ENCODE assay signal across 1 cellular context in the genomic region with DNA sequence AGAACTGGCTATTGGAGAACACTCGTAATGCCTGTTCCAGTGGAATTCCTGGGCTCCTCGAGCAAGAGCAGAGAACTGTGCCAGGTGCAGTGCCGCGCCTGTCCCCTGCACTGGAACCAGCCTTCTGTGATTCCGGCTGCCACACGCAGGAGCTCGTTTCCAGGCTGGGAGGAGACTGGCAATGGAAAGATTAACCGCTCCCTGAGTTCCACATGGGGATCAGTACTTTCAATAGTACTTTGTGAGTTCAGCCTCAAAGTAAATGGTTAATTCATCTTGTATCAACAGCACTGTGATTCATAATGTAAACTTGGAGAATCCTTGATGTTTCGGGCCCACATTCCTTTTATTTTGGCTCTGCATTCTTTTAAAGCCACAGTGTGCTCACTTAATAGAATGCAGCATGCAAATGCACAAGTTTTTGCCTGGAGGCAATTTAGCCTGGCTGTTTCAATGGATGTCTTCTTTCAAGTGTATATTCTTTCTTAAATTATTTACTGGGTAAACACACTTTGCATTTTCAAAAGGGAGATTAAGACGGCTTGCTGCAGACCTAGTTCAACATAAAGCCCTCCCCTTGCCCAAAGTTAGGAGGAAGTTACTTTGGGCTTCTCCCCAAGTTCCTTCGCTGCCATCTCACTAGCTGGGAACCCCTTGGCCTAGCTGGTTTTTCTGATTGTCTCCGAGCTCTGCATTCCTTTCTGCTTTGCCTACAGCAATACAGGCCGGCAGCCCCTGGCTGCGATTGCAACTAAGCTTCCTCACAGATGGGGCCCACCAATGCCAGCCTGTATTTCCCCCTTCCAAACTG.
TF ChIP-seq lines count a peak whose summit lies in the region.

No MANE protein-coding gene starts in this region.

TF ChIP-seq in HepG2, 621 proteins besides CTCF, POLR2A, EP300 and RAD21 (continued from another document and continues in another):
- TF ChIP-seq, protein P1, sequence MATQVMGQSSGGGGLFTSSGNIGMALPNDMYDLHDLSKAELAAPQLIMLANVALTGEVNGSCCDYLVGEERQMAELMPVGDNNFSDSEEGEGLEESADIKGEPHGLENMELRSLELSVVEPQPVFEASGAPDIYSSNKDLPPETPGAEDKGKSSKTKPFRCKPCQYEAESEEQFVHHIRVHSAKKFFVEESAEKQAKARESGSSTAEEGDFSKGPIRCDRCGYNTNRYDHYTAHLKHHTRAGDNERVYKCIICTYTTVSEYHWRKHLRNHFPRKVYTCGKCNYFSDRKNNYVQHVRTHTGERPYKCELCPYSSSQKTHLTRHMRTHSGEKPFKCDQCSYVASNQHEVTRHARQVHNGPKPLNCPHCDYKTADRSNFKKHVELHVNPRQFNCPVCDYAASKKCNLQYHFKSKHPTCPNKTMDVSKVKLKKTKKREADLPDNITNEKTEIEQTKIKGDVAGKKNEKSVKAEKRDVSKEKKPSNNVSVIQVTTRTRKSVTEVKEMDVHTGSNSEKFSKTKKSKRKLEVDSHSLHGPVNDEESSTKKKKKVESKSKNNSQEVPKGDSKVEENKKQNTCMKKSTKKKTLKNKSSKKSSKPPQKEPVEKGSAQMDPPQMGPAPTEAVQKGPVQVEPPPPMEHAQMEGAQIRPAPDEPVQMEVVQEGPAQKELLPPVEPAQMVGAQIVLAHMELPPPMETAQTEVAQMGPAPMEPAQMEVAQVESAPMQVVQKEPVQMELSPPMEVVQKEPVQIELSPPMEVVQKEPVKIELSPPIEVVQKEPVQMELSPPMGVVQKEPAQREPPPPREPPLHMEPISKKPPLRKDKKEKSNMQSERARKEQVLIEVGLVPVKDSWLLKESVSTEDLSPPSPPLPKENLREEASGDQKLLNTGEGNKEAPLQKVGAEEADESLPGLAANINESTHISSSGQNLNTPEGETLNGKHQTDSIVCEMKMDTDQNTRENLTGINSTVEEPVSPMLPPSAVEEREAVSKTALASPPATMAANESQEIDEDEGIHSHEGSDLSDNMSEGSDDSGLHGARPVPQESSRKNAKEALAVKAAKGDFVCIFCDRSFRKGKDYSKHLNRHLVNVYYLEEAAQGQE (IDR thresholded peaks at IDR 0.05; ENCODE audit: borderline replicate concordance in 1 of 2, low read depth in 1 of 2, low read length in 2 of 2): no peak
- TF ChIP-seq, protein P2, sequence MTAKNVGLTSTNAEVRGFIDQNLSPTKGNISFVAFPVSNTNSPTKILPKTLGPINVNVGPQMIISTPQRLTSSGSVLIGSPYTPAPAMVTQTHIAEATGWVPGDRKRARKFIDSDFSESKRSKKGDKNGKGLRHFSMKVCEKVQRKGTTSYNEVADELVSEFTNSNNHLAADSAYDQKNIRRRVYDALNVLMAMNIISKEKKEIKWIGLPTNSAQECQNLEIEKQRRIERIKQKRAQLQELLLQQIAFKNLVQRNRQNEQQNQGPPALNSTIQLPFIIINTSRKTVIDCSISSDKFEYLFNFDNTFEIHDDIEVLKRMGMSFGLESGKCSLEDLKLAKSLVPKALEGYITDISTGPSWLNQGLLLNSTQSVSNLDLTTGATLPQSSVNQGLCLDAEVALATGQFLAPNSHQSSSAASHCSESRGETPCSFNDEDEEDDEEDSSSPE (CRISPR knock-in tag; IDR thresholded peaks at IDR 0.05): no peak
- TF ChIP-seq, protein P3, sequence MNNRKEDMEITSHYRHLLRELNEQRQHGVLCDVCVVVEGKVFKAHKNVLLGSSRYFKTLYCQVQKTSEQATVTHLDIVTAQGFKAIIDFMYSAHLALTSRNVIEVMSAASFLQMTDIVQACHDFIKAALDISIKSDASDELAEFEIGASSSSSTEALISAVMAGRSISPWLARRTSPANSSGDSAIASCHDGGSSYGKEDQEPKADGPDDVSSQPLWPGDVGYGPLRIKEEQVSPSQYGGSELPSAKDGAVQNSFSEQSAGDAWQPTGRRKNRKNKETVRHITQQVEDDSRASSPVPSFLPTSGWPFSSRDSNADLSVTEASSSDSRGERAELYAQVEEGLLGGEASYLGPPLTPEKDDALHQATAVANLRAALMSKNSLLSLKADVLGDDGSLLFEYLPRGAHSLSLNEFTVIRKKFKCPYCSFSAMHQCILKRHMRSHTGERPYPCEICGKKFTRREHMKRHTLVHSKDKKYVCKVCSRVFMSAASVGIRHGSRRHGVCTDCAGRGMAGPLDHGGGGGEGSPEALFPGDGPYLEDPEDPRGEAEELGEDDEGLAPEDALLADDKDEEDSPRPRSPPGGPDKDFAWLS (CRISPR knock-in tag; IDR thresholded peaks at IDR 0.05; ENCODE audit: borderline replicate concordance): no peak
- TF ChIP-seq, protein P4, sequence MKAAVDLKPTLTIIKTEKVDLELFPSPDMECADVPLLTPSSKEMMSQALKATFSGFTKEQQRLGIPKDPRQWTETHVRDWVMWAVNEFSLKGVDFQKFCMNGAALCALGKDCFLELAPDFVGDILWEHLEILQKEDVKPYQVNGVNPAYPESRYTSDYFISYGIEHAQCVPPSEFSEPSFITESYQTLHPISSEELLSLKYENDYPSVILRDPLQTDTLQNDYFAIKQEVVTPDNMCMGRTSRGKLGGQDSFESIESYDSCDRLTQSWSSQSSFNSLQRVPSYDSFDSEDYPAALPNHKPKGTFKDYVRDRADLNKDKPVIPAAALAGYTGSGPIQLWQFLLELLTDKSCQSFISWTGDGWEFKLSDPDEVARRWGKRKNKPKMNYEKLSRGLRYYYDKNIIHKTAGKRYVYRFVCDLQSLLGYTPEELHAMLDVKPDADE (CRISPR knock-in tag; IDR thresholded peaks at IDR 0.05): no peak
- TF ChIP-seq, protein P5, sequence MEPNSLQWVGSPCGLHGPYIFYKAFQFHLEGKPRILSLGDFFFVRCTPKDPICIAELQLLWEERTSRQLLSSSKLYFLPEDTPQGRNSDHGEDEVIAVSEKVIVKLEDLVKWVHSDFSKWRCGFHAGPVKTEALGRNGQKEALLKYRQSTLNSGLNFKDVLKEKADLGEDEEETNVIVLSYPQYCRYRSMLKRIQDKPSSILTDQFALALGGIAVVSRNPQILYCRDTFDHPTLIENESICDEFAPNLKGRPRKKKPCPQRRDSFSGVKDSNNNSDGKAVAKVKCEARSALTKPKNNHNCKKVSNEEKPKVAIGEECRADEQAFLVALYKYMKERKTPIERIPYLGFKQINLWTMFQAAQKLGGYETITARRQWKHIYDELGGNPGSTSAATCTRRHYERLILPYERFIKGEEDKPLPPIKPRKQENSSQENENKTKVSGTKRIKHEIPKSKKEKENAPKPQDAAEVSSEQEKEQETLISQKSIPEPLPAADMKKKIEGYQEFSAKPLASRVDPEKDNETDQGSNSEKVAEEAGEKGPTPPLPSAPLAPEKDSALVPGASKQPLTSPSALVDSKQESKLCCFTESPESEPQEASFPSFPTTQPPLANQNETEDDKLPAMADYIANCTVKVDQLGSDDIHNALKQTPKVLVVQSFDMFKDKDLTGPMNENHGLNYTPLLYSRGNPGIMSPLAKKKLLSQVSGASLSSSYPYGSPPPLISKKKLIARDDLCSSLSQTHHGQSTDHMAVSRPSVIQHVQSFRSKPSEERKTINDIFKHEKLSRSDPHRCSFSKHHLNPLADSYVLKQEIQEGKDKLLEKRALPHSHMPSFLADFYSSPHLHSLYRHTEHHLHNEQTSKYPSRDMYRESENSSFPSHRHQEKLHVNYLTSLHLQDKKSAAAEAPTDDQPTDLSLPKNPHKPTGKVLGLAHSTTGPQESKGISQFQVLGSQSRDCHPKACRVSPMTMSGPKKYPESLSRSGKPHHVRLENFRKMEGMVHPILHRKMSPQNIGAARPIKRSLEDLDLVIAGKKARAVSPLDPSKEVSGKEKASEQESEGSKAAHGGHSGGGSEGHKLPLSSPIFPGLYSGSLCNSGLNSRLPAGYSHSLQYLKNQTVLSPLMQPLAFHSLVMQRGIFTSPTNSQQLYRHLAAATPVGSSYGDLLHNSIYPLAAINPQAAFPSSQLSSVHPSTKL (CRISPR knock-in tag; IDR thresholded peaks at IDR 0.05): peak; percentile 95
- TF ChIP-seq, protein P6, sequence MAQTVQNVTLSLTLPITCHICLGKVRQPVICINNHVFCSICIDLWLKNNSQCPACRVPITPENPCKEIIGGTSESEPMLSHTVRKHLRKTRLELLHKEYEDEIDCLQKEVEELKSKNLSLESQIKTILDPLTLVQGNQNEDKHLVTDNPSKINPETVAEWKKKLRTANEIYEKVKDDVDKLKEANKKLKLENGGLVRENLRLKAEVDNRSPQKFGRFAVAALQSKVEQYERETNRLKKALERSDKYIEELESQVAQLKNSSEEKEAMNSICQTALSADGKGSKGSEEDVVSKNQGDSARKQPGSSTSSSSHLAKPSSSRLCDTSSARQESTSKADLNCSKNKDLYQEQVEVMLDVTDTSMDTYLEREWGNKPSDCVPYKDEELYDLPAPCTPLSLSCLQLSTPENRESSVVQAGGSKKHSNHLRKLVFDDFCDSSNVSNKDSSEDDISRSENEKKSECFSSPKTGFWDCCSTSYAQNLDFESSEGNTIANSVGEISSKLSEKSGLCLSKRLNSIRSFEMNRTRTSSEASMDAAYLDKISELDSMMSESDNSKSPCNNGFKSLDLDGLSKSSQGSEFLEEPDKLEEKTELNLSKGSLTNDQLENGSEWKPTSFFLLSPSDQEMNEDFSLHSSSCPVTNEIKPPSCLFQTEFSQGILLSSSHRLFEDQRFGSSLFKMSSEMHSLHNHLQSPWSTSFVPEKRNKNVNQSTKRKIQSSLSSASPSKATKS (CRISPR knock-in tag; IDR thresholded peaks at IDR 0.05): no peak
- TF ChIP-seq ZNF12 (CRISPR knock-in tag; IDR thresholded peaks at IDR 0.05): peak; percentile 63; the same call in 1 of the 2 replicates
- TF ChIP-seq, protein P7, sequence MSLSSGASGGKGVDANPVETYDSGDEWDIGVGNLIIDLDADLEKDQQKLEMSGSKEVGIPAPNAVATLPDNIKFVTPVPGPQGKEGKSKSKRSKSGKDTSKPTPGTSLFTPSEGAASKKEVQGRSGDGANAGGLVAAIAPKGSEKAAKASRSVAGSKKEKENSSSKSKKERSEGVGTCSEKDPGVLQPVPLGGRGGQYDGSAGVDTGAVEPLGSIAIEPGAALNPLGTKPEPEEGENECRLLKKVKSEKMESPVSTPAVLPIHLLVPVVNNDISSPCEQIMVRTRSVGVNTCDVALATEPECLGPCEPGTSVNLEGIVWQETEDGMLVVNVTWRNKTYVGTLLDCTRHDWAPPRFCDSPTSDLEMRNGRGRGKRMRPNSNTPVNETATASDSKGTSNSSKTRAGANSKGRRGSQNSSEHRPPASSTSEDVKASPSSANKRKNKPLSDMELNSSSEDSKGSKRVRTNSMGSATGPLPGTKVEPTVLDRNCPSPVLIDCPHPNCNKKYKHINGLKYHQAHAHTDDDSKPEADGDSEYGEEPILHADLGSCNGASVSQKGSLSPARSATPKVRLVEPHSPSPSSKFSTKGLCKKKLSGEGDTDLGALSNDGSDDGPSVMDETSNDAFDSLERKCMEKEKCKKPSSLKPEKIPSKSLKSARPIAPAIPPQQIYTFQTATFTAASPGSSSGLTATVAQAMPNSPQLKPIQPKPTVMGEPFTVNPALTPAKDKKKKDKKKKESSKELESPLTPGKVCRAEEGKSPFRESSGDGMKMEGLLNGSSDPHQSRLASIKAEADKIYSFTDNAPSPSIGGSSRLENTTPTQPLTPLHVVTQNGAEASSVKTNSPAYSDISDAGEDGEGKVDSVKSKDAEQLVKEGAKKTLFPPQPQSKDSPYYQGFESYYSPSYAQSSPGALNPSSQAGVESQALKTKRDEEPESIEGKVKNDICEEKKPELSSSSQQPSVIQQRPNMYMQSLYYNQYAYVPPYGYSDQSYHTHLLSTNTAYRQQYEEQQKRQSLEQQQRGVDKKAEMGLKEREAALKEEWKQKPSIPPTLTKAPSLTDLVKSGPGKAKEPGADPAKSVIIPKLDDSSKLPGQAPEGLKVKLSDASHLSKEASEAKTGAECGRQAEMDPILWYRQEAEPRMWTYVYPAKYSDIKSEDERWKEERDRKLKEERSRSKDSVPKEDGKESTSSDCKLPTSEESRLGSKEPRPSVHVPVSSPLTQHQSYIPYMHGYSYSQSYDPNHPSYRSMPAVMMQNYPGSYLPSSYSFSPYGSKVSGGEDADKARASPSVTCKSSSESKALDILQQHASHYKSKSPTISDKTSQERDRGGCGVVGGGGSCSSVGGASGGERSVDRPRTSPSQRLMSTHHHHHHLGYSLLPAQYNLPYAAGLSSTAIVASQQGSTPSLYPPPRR (CRISPR knock-in tag; IDR thresholded peaks at IDR 0.05; ENCODE audit: borderline replicate concordance): peak; percentile 95
- TF ChIP-seq ARID2 (CRISPR knock-in tag; IDR thresholded peaks at IDR 0.05; ENCODE audit: borderline replicate concordance): no peak
- no peak for TF ChIP-seq KAT2B (IDR thresholded peaks at IDR 0.05; ENCODE audit: borderline replicate concordance, low read depth, low read length)
- TF ChIP-seq, protein P8, sequence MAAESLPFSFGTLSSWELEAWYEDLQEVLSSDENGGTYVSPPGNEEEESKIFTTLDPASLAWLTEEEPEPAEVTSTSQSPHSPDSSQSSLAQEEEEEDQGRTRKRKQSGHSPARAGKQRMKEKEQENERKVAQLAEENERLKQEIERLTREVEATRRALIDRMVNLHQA (CRISPR knock-in tag; IDR thresholded peaks at IDR 0.05): no peak
- TF ChIP-seq RFXANK (CRISPR knock-in tag; IDR thresholded peaks at IDR 0.05): 0 out of 2 replicates have a peak, but pooled peaks have one; percentile 73
- TF ChIP-seq, protein P9, sequence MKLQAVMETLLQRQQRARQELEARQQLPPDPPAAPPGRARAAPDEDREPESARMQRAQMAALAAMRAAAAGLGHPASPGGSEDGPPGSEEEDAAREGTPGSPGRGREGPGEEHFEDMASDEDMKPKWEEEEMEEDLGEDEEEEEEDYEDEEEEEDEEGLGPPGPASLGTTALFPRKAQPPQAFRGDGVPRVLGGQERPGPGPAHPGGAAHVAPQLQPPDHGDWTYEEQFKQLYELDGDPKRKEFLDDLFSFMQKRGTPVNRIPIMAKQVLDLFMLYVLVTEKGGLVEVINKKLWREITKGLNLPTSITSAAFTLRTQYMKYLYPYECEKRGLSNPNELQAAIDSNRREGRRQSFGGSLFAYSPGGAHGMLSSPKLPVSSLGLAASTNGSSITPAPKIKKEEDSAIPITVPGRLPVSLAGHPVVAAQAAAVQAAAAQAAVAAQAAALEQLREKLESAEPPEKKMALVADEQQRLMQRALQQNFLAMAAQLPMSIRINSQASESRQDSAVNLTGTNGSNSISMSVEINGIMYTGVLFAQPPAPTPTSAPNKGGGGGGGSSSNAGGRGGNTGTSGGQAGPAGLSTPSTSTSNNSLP (IDR thresholded peaks at IDR 0.05; ENCODE audit: low read depth, low read length): peak; percentile 97
- TF ChIP-seq KLF9 (CRISPR knock-in tag; IDR thresholded peaks at IDR 0.05; ENCODE audit: low read depth): no peak
- TF ChIP-seq NR2F2 (IDR thresholded peaks at IDR 0.05; ENCODE audit: borderline replicate concordance, low read depth): peak; percentile 62; the same call in 1 of the 2 replicates
- TF ChIP-seq ZNF354B (CRISPR knock-in tag; IDR thresholded peaks at IDR 0.05): no peak
- TF ChIP-seq SCMH1 (CRISPR knock-in tag; IDR thresholded peaks at IDR 0.05; ENCODE audit: borderline replicate concordance): no peak
- no peak for TF ChIP-seq ZNF776 (CRISPR knock-in tag; IDR thresholded peaks at IDR 0.05)
- peak; percentile 83 for TF ChIP-seq RARA (CRISPR knock-in tag; IDR thresholded peaks at IDR 0.05)
- TF ChIP-seq, protein P10, sequence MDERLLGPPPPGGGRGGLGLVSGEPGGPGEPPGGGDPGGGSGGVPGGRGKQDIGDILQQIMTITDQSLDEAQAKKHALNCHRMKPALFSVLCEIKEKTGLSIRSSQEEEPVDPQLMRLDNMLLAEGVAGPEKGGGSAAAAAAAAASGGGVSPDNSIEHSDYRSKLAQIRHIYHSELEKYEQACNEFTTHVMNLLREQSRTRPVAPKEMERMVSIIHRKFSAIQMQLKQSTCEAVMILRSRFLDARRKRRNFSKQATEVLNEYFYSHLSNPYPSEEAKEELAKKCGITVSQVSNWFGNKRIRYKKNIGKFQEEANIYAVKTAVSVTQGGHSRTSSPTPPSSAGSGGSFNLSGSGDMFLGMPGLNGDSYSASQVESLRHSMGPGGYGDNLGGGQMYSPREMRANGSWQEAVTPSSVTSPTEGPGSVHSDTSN (CRISPR knock-in tag; IDR thresholded peaks at IDR 0.05): no peak
- 0 out of 2 replicates have a peak, but pooled peaks have one; percentile 76 for TF ChIP-seq JUN (CRISPR knock-in tag; IDR thresholded peaks at IDR 0.05)
- TF ChIP-seq, protein P11, sequence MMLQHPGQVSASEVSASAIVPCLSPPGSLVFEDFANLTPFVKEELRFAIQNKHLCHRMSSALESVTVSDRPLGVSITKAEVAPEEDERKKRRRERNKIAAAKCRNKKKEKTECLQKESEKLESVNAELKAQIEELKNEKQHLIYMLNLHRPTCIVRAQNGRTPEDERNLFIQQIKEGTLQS (CRISPR knock-in tag; IDR thresholded peaks at IDR 0.05): peak; percentile 66
- no peak for TF ChIP-seq TGIF2 (CRISPR knock-in tag; IDR thresholded peaks at IDR 0.05)
- TF ChIP-seq IRX3 (CRISPR knock-in tag; IDR thresholded peaks at IDR 0.05; ENCODE audit: borderline replicate concordance, low read depth): no peak
